Comparison of ENCODE assay signal across 12 cellular contexts in genomic region chr12:116164976-116165425, GRCh38.
DNase-seq lines count a peak whose midpoint lies in the region; ATAC-seq and TF ChIP-seq lines count a peak whose summit lies in the region.
"Had no signal": no experiment of that assay in that cellular context is flagged by ENCODE, and none has a peak within 500 bp of the region (broad histone marks: within the 10 kb centered on the region; RNA-seq: fewer than 3 reads in every experiment).

No MANE protein-coding gene starts in this region.

- DNase-seq in activated T-cell treated with anti-CD3 and anti-CD28 coated beads, Interleukin-2, amount 50 U/mL, for 4 hours, result no peak
- DNase-seq in activated T-cell treated with anti-CD3 and anti-CD28 coated beads for 4 hours (no peak), hepatocyte (ENCODE audit: low spot score) (no peak), thoracic aorta (ENCODE audit: low spot score) (no peak), T-helper 1 cell (no peak), NCI-H345 (lab: John Stamatoyannopoulos, UW) (no peak)
- DNase-seq: kidney, NCI-H510A, testis had no signal

- H3K27ac ChIP-seq in VCaP, result peak overlapping the region; percentile 34
- peak overlapping the region; percentile 4 for H3K27ac ChIP-seq in hepatocyte
- H3K27ac ChIP-seq in thoracic aorta, result no peak overlapping the region
- H3K27ac ChIP-seq: testis had no signal

- H2AFZ ChIP-seq in hepatocyte, result no peak overlapping the region

- H3K9me3 ChIP-seq in hepatocyte (ENCODE audit: low read depth) (no peaks in the 10 kb centered on the region), thoracic aorta (no peaks in the 10 kb centered on the region)
- H3K9me3 ChIP-seq: testis had no signal

- H3K4me3 ChIP-seq in hepatocyte (no peak overlapping the region), thoracic aorta (no peak overlapping the region)
- H3K4me3 ChIP-seq: GM12878, testis had no signal

- WGBS in hepatocyte (ENCODE audit: low lambda C conversion rate, missing lambda C conversion rate), result 53% methylated on average over 4 of the region's 4 CpGs

- no peak overlapping the region for H3K4me3 Mint-ChIP-seq in activated T-cell treated with anti-CD3 and anti-CD28 coated beads, Interleukin-2, amount 50 U/mL, for 4 hours

- H3K4me1 ChIP-seq in hepatocyte (ENCODE audit: insufficient read depth) (peaks cover 30% of the 10 kb centered on the region), thoracic aorta (ENCODE audit: control insufficient read depth in 1 of 2, low read depth in 2 of 2) (peaks cover 44 to 45% of the 10 kb centered on the region in 2 donors)

- peaks cover 56% of the 10 kb centered on the region for H3K4me1 Mint-ChIP-seq in activated T-cell treated with anti-CD3 and anti-CD28 coated beads, Interleukin-2, amount 50 U/mL, for 4 hours (ENCODE audit: low read depth)

- no peaks in the 10 kb centered on the region for H3K27me3 ChIP-seq in hepatocyte
- no peaks in the 10 kb centered on the region for H3K27me3 ChIP-seq in thoracic aorta (replicated peaks; ENCODE audit: insufficient read depth)
- H3K27me3 ChIP-seq: testis had no signal

- H3K9me3 Mint-ChIP-seq in activated T-cell treated with anti-CD3 and anti-CD28 coated beads, Interleukin-2, amount 50 U/mL, for 4 hours, result no peaks in the 10 kb centered on the region

- peaks cover 97% of the 10 kb centered on the region for H4K20me1 ChIP-seq in hepatocyte (ENCODE audit: insufficient read depth, poor library complexity, severe bottlenecking)

- peak overlapping the region; percentile 35 for H3K4me2 ChIP-seq in hepatocyte

- H3K27me3 Mint-ChIP-seq in activated T-cell treated with anti-CD3 and anti-CD28 coated beads, Interleukin-2, amount 50 U/mL, for 4 hours (ENCODE audit: low read depth), result no peaks in the 10 kb centered on the region

- H3K9me2 ChIP-seq in hepatocyte (replicated peaks; ENCODE audit: insufficient read depth), result no peaks in the 10 kb centered on the region

- no peaks in the 10 kb centered on the region for H3K36me3 ChIP-seq in hepatocyte (replicated peaks; ENCODE audit: insufficient read depth, low read depth)
- no peaks in the 10 kb centered on the region for H3K36me3 ChIP-seq in thoracic aorta

- ATAC-seq in activated T-cell treated with anti-CD3 and anti-CD28 coated beads, Interleukin-2, amount 50 U/mL, for 4 hours, result peak; percentile 91 to 92
- ATAC-seq in thoracic aorta (ENCODE audit: insufficient number of reproducible peaks, low FRiP score, low read depth) (peak; percentile 63), HG03280 (IDR thresholded peaks at IDR 0.05; ENCODE audit: unreplicated experiment) (no peak)

- H3K36me3 Mint-ChIP-seq in activated T-cell treated with anti-CD3 and anti-CD28 coated beads, Interleukin-2, amount 50 U/mL, for 4 hours (ENCODE audit: insufficient read depth), result no peaks in the 10 kb centered on the region

- peaks cover 99% of the 10 kb centered on the region for H3K79me2 ChIP-seq in hepatocyte

- TF ChIP-seq CTCF in VCaP (conservative IDR thresholded peaks at IDR 0.05), result no peak
- no peak for TF ChIP-seq CTCF in hepatocyte (IDR thresholded peaks at IDR 0.05; ENCODE audit: poor library complexity)
- TF ChIP-seq CTCF in thoracic aorta (IDR thresholded peaks at IDR 0.05), result no peak

Comparison
In these comparisons a context has a peak if more than half of its experiments do, and no peak if none do; other contexts are left out.
1. H3K27ac ChIP-seq: peak in VCaP (single experiment) and hepatocyte (single experiment); none in thoracic aorta (0 of 2).